In the genomic region with DNA sequence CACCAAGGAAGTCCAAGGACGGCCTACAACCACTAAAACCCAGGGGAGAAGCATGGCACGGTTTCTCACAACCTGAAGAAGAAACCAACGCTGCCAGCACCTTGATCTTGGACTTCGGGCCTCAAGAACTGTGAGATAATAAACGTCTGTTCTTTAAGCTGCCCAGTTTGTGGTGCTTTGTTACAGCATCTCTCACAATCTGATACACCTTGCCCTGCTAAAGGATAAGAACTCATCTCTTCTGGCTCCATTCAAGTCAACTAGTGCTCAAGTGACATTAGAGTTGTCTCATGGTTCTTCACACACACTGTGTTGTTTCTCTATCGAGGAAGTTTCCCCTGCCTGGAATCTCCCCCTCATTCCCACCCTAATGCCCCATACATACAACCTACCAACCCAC, we compare ENCODE assay signal across 8 cellular contexts.
"Had no signal": no experiment of that assay in that cellular context is flagged by ENCODE, and none has a peak within 500 bp of the region (broad histone marks: within the 10 kb centered on the region; RNA-seq: fewer than 3 reads in every experiment).

No MANE protein-coding gene starts in this region.

- H3K4me1 ChIP-seq: HAP-1 had no signal

- DNase-seq: GOT3, H7, HFFc6, KBM-7 had no signal

- H3K4me3 Mint-ChIP-seq: HFFc6 had no signal

- H3K9ac ChIP-seq: KMS-11 had no signal

- H3K27ac ChIP-seq: KMS-11 had no signal

- H3K36me3 ChIP-seq: HAP-1 had no signal

- H3K9me3 ChIP-seq: HAP-1 had no signal

- H3K27ac Mint-ChIP-seq: HFFc6 had no signal

- H3K4me2 ChIP-seq: KMS-11 had no signal

- ATAC-seq: HCT116, HepG2 had no signal

- H3K4me3 ChIP-seq: HAP-1 had no signal
